ENCODE assay signal across 12 cellular contexts in the genomic region with DNA sequence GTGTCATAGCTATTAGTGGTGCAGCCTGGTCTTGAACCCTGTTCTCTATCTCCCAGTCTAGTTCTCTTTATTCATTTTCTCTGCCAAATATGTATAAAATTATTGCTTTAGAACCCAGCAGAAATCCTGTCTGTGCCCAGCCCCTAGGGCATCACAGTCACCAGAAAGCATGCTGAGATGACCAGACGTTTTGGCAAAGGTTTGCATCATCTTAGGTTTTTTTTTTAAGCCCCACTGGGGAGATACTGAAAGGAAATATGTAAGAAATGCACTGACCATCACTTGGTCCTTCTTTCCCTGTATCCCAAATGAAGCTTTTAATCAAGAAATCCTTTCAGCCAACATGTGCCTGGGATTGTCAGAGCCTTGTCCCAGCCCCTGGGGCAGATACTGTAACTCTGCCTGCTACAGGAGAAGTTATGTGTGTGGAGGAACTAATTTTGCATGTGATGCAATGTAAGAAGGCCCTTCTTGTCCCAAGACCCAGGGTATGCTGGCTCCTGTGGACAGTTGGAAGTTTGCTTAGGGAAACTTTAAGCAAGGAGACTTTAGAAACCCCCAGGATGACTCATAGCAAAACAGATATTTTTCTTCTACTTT.
DNase-seq lines count a peak whose midpoint lies in the region; ATAC-seq and TF ChIP-seq lines count a peak whose summit lies in the region.
"Had no signal": no experiment of that assay in that cellular context is flagged by ENCODE, and none has a peak within 500 bp of the region (broad histone marks: within the 10 kb centered on the region; RNA-seq: fewer than 3 reads in every experiment).

No MANE protein-coding gene starts in this region.

- H3K36me3 ChIP-seq in fibroblast of lung (ENCODE audit: control insufficient read depth, insufficient read depth, low read length): no peaks in the 10 kb centered on the region

- no peak for TF ChIP-seq POLR2A in NB4 (IDR thresholded peaks at IDR 0.05; ENCODE audit: extremely low read depth, insufficient read length)

- H3K4me3 ChIP-seq in AG10803 (ENCODE audit: low read length): no peak overlapping the region
- no peak overlapping the region for H3K4me3 ChIP-seq in NB4 (ENCODE audit: low read depth, low read length)
- no peak overlapping the region for H3K4me3 ChIP-seq in fibroblast of lung (replicated peaks in 1 of 4; ENCODE audit: control extremely low read depth in 1 of 4, insufficient read depth in 1 of 4, low read depth in 3 of 4, low read length in 4 of 4)
- peak overlapping the region; percentile 36 for H3K4me3 ChIP-seq in retinal pigment epithelial cell (ENCODE audit: low read length)

- peak; percentile 68 for DNase-seq in AG10803 (ENCODE audit: low read depth)
- DNase-seq in NB4 (ENCODE audit: low read depth): peak; percentile 44
- DNase-seq in fibroblast of lung (ENCODE audit: low read depth in 2 of 2): peak; percentile 3 to 45
- no peak for DNase-seq in retinal pigment epithelial cell (ENCODE audit: low read depth)
- DNase-seq in NCI-H524 (lab: John Stamatoyannopoulos, UW): no peak
- DNase-seq in cerebellum (ENCODE audit: low spot score): no peak
- DNase-seq: C1 segment of cervical spinal cord; naive thymus-derived CD4-positive, alpha-beta T cell; NCI-H526 treated with DMSO at 0.1 percent for 48 hours; T-helper 9 cell had no signal

- H2AFZ ChIP-seq in fibroblast of lung (ENCODE audit: low read length): no peak overlapping the region

- no peaks in the 10 kb centered on the region for H3K79me2 ChIP-seq in fibroblast of lung (ENCODE audit: control insufficient read depth, insufficient read depth, low read length)

- peaks cover 31% of the 10 kb centered on the region for H3K4me1 ChIP-seq in fibroblast of lung (ENCODE audit: control insufficient read depth, extremely low read depth, insufficient read depth, low read length)

- H3K27ac ChIP-seq in fibroblast of lung (ENCODE audit: insufficient read depth, low read length): no peak overlapping the region

- no peak overlapping the region for H3K9ac ChIP-seq in fibroblast of lung (ENCODE audit: insufficient read depth, low read length)

- no peaks in the 10 kb centered on the region for H3K9me3 ChIP-seq in fibroblast of lung (ENCODE audit: control insufficient read depth, insufficient read depth, low read depth, low read length)

- no peak for ATAC-seq in GM21825 (IDR thresholded peaks at IDR 0.05; ENCODE audit: unreplicated experiment)
- ATAC-seq in activated CD4-positive, CD25-positive, alpha-beta regulatory T cell treated with anti-CD3 and anti-CD28 coated beads, Interleukin-2, amount 50 U/mL, for 24 hours: no peak
- ATAC-seq: naive thymus-derived CD4-positive, alpha-beta T cell had no signal

- no peaks in the 10 kb centered on the region for H4K20me1 ChIP-seq in fibroblast of lung (ENCODE audit: control insufficient read depth, extremely low read depth, insufficient read depth, low read length)

- no peak for TF ChIP-seq CTCF in AG10803 (conservative IDR thresholded peaks at IDR 0.05; ENCODE audit: low read length)
- no peak for TF ChIP-seq CTCF in NB4 (IDR thresholded peaks at IDR 0.05; ENCODE audit: low read depth, low read length)
- TF ChIP-seq CTCF in fibroblast of lung (conservative IDR thresholded peaks at IDR 0.05 in 1 of 2, IDR thresholded peaks at IDR 0.05 in 1 of 2; ENCODE audit: low read depth in 1 of 2, low read length in 2 of 2): no peak
- no peak for TF ChIP-seq CTCF in retinal pigment epithelial cell (conservative IDR thresholded peaks at IDR 0.05; ENCODE audit: low read depth, low read length)

- H3K27me3 ChIP-seq in fibroblast of lung (ENCODE audit: control insufficient read depth, insufficient read depth, low read length): no peaks in the 10 kb centered on the region

- no peak overlapping the region for H3K4me2 ChIP-seq in fibroblast of lung (ENCODE audit: extremely low read depth, insufficient read depth, low read length)

Comparison
In these comparisons a context has a peak if more than half of its experiments do, and no peak if none do; other contexts are left out.
1. DNase-seq: peak in AG10803 (single experiment), NB4 (single experiment) and fibroblast of lung (2 of 2); none in retinal pigment epithelial cell (single experiment), NCI-H524 (0 of 2) and cerebellum (single experiment).